Comparison of ENCODE assay signal across 18 cellular contexts in the genomic region with DNA sequence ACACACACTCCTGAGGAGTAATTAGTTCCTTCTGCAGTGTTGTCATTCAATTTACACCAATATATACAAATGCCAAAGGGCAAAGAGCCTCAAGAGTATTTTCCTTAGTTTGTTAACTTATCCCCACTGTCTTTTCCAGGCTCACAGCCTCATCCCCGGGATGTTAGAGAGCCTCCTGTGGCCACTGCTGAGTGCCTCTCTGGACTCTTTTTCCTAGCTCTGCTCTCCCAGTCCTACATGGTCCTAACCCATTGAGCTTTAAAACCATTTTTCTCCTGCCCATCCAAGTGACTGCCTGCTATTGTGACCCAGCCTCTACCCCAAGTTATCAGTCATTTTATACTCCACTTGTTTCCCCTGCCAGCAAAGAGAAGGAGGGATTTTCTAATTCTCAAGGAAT. TPM values are rescaled to one million over a fixed set of nuclear protein-coding genes. Genes with fewer than 3 reads are reported as not detected.
DNase-seq lines count a peak whose midpoint lies in the region; ATAC-seq, FAIRE-seq and TF ChIP-seq lines count a peak whose summit lies in the region.
"Had no signal": no experiment of that assay in that cellular context is flagged by ENCODE, and none has a peak within 500 bp of the region (broad histone marks: within the 10 kb centered on the region; RNA-seq: fewer than 3 reads in every experiment).

No MANE protein-coding gene starts in this region.

- DNase-seq in A549 (ENCODE audit: low read depth in 1 of 2, low spot score in 1 of 2) (no peak), astrocyte (ENCODE audit: low read depth) (no peak), foreskin keratinocyte (no peak), nucleus accumbens (lab: John Stamatoyannopoulos, UW) (no peak), testis (no peak), OCI-M2 (lab: John Stamatoyannopoulos, UW; ENCODE audit: unreplicated experiment) (no peak)
- DNase-seq: AML-193; CD4-positive, CD25-positive, alpha-beta regulatory T cell; DMS53; GF-D8; GOT3; KG1 had no signal

- no peak overlapping the region for H3K9ac ChIP-seq in astrocyte (ENCODE audit: low read length)
- H3K9ac ChIP-seq: BLaER1 treated with 17β-estradiol and CSF1 and Interleukin-3, amounts not matched to agents 10 nM and 100 nM had no signal

- CTCF ChIA-PET in A549 (lab: Yijun Ruan, JAX) (no interaction called here), HEK293 (lab: Yijun Ruan, JAX) (interaction anchor here (0.6 kb wide), 1 partner anchor 1000 kb away, joined by 4 read pairs; no protein-coding TSS in a partner anchor)

- H3K4me3 Mint-ChIP-seq in astrocyte (ENCODE audit: unreplicated experiment), result no peak overlapping the region
- H3K4me3 Mint-ChIP-seq: CD4-positive, CD25-positive, alpha-beta regulatory T cell; IgD-negative memory B cell had no signal

- ATAC-seq in A549, result peak; percentile 26 to 43; a peak in 2 of 6 replicates
- ATAC-seq in foreskin keratinocyte, result peak; percentile 32

- H3K4me3 ChIP-seq in A549 (no peak overlapping the region), HEK293 (ENCODE audit: low read depth, low read length) (no peak overlapping the region), astrocyte (ENCODE audit: insufficient read depth, low read depth, low read length) (no peak overlapping the region), testis (no peak overlapping the region)
- H3K4me3 ChIP-seq: BLaER1 treated with 17β-estradiol and CSF1 and Interleukin-3, amounts not matched to agents 10 nM and 100 nM; HAP-1 had no signal

- no peaks in the 10 kb centered on the region for H3K9me3 ChIP-seq in A549
- H3K9me3 ChIP-seq in HEK293 (ENCODE audit: control insufficient read depth, insufficient read depth, low read depth, low read length), result no peaks in the 10 kb centered on the region
- no peaks in the 10 kb centered on the region for H3K9me3 ChIP-seq in astrocyte (ENCODE audit: insufficient read depth, low read depth, low read length)
- no peaks in the 10 kb centered on the region for H3K9me3 ChIP-seq in testis
- H3K9me3 ChIP-seq: BLaER1 treated with 17β-estradiol and CSF1 and Interleukin-3, amounts not matched to agents 10 nM and 100 nM; HAP-1 had no signal

- H3K4me1 Mint-ChIP-seq in astrocyte (ENCODE audit: low read depth, unreplicated experiment), result no peaks in the 10 kb centered on the region
- H3K4me1 Mint-ChIP-seq: CD4-positive, CD25-positive, alpha-beta regulatory T cell; IgD-negative memory B cell had no signal

- no peak for TF ChIP-seq CTCF in A549 (IDR thresholded peaks at IDR 0.05)
- no peak for TF ChIP-seq CTCF in HEK293 (tag by site-specific recombination; IDR thresholded peaks at IDR 0.05)
- peak; percentile 12 for TF ChIP-seq CTCF in astrocyte (IDR thresholded peaks at IDR 0.05; ENCODE audit: insufficient read depth, low read depth, low read length)
- TF ChIP-seq CTCF in foreskin keratinocyte (conservative IDR thresholded peaks at IDR 0.05), result no peak
- no peak for TF ChIP-seq CTCF in testis (IDR thresholded peaks at IDR 0.05)

- H3K36me3 ChIP-seq in HEK293 (ENCODE audit: control insufficient read depth in 2 of 2, insufficient read depth in 1 of 2, low read length in 2 of 2), result no peaks in the 10 kb centered on the region
- H3K36me3 ChIP-seq in astrocyte (ENCODE audit: insufficient read depth, low read length), result no peaks in the 10 kb centered on the region
- H3K36me3 ChIP-seq in testis (ENCODE audit: low read depth, missing control alignments), result no peaks in the 10 kb centered on the region
- H3K36me3 ChIP-seq: BLaER1 treated with 17β-estradiol and CSF1 and Interleukin-3, amounts not matched to agents 10 nM and 100 nM; HAP-1 had no signal

- TF ChIP-seq RAD21 in A549 (conservative IDR thresholded peaks at IDR 0.05 in 1 of 2, IDR thresholded peaks at IDR 0.05 in 1 of 2), result no peak

- H4K20me1 ChIP-seq in astrocyte (ENCODE audit: insufficient read depth, low read length), result no peaks in the 10 kb centered on the region
- H4K20me1 ChIP-seq: BLaER1 treated with 17β-estradiol and CSF1 and Interleukin-3, amounts not matched to agents 10 nM and 100 nM had no signal

- H3K9me3 Mint-ChIP-seq in astrocyte (ENCODE audit: unreplicated experiment), result no peaks in the 10 kb centered on the region

- H3K36me3 Mint-ChIP-seq in astrocyte (ENCODE audit: low read depth, unreplicated experiment), result no peaks in the 10 kb centered on the region
- H3K36me3 Mint-ChIP-seq: CD4-positive, CD25-positive, alpha-beta regulatory T cell; IgD-negative memory B cell had no signal

- no peaks in the 10 kb centered on the region for H3K27me3 Mint-ChIP-seq in astrocyte (ENCODE audit: low read depth, unreplicated experiment)

- H3K4me1 ChIP-seq in A549 (no peaks in the 10 kb centered on the region), HEK293 (ENCODE audit: control insufficient read depth, insufficient read depth, low read length) (no peaks in the 10 kb centered on the region), astrocyte (ENCODE audit: insufficient read depth, low read length) (peaks cover 4% of the 10 kb centered on the region), foreskin keratinocyte (no peaks in the 10 kb centered on the region), testis (no peaks in the 10 kb centered on the region)
- H3K4me1 ChIP-seq: HAP-1 had no signal

- H3K79me2 ChIP-seq in astrocyte (ENCODE audit: insufficient read depth, low read length), result no peaks in the 10 kb centered on the region

- H3K27me3 ChIP-seq in astrocyte (ENCODE audit: insufficient read depth, low read length), result no peaks in the 10 kb centered on the region
- H3K27me3 ChIP-seq in foreskin keratinocyte, result peaks cover 5% of the 10 kb centered on the region
- H3K27me3 ChIP-seq in testis, result no peaks in the 10 kb centered on the region
- H3K27me3 ChIP-seq: BLaER1 treated with 17β-estradiol and CSF1 and Interleukin-3, amounts not matched to agents 10 nM and 100 nM had no signal

- FAIRE-seq in A549 (lab: Jason Lieb, UNC) (no peak), astrocyte (lab: Jason Lieb, UNC) (no peak)
- FAIRE-seq: GM18507 had no signal

- no peak overlapping the region for H3K27ac ChIP-seq in A549
- no peak overlapping the region for H3K27ac ChIP-seq in HEK293 (ENCODE audit: extremely low read depth, low read depth, low read length)
- peak overlapping the region; percentile 12 for H3K27ac ChIP-seq in astrocyte (ENCODE audit: low read depth, low read length)
- no peak overlapping the region for H3K27ac ChIP-seq in foreskin keratinocyte
- H3K27ac ChIP-seq in testis, result no peak overlapping the region
- H3K27ac ChIP-seq: 22Rv1; BLaER1 treated with 17β-estradiol and CSF1 and Interleukin-3, amounts not matched to agents 10 nM and 100 nM had no signal

- H2AFZ ChIP-seq in astrocyte (ENCODE audit: low read depth, low read length), result no peak overlapping the region

- no peak overlapping the region for H3K27ac Mint-ChIP-seq in astrocyte (ENCODE audit: unreplicated experiment)
- H3K27ac Mint-ChIP-seq: CD4-positive, CD25-positive, alpha-beta regulatory T cell had no signal

- WGBS in A549 (ENCODE audit: missing lambda C conversion rate), result 0% methylated on average over 1 of the region's 1 CpG
- 73 to 77% methylated on average over 1 of the region's 1 CpG for WGBS in testis, 2 donors

- H3K4me2 ChIP-seq in A549 (no peak overlapping the region), astrocyte (ENCODE audit: low read length) (peak overlapping the region; percentile 28)

- TF ChIP-seq POLR2A in A549 (IDR thresholded peaks at IDR 0.05; ENCODE audit: low read length), result no peak
- no peak for TF ChIP-seq POLR2A in testis (IDR thresholded peaks at IDR 0.05)

- POLR2A ChIA-PET in A549 (lab: Yijun Ruan, JAX) (no interaction called here), HEK293 (lab: Yijun Ruan, JAX) (no interaction called here)

- intact Hi-C loops in testis (cut with DNase I; ENCODE audit: low total_unique reads), result no loop called here

- no peak for TF ChIP-seq EP300 in A549 (IDR thresholded peaks at IDR 0.05)

TF ChIP-seq in A549, 52 proteins besides CTCF, POLR2A, EP300 and RAD21:
- TF ChIP-seq HOXA7 (CRISPR knock-in tag; IDR thresholded peaks at IDR 0.05), result no peak
- no peak for TF ChIP-seq CHD4 (IDR thresholded peaks at IDR 0.05; ENCODE audit: borderline replicate concordance)
- no peak for TF ChIP-seq GATA3 (IDR thresholded peaks at IDR 0.05; ENCODE audit: borderline replicate concordance)
- no peak for TF ChIP-seq BHLHE40 (IDR thresholded peaks at IDR 0.05; ENCODE audit: low read depth, low read length)

TF ChIP-seq in HEK293, 187 proteins besides CTCF, POLR2A, EP300 and RAD21:
- TF ChIP-seq ZNF501 (tag by site-specific recombination; IDR thresholded peaks at IDR 0.05) (no peak), GLIS1 (tag by site-specific recombination; IDR thresholded peaks at IDR 0.05) (no peak), ZNF354C (tag by site-specific recombination; IDR thresholded peaks at IDR 0.05; ENCODE audit: borderline replicate concordance, low read depth) (no peak), SETDB1 (IDR thresholded peaks at IDR 0.05; ENCODE audit: insufficient read length, low read length) (peak; percentile 32)
- TF ChIP-seq, protein P1, sequence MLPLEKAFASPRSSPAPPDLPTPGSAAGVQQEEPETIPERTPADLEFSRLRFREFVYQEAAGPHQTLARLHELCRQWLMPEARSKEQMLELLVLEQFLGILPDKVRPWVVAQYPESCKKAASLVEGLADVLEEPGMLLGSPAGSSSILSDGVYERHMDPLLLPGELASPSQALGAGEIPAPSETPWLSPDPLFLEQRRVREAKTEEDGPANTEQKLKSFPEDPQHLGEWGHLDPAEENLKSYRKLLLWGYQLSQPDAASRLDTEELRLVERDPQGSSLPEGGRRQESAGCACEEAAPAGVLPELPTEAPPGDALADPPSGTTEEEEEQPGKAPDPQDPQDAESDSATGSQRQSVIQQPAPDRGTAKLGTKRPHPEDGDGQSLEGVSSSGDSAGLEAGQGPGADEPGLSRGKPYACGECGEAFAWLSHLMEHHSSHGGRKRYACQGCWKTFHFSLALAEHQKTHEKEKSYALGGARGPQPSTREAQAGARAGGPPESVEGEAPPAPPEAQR (tag by site-specific recombination; IDR thresholded peaks at IDR 0.05), result no peak

RNA-seq across cellular contexts. Expression of gene TTC29, which starts 23.5 kb away (rescaled TPM):
- polyA plus RNA-seq in A549 (2011; rRNA removed) (not detected in 2 replicates), A549 (2017; fragmentation: RNase III; extraction: RNeasy Plus Mini Kit Qiagen cat#74134 plus additional on column Dnase treatment) (not detected in 3 replicates), foreskin keratinocyte (not detected in 2 replicates), testis (ENCODE audit: insufficient read depth, low read depth, low replicate concordance) (165 TPM)
- polyA plus RNA-seq in A549 (2012; cell fraction: cytosol; rRNA removed), result not detected in 2 replicates
- not detected in 2 replicates for polyA plus RNA-seq in A549 (2012; cell fraction: nucleus; rRNA removed)
- not detected in 2 replicates for polyA minus RNA-seq in A549 (2011; rRNA and poly(A)+ RNA removed)
- total RNA-seq in astrocyte (not detected in 2 replicates), foreskin keratinocyte (not detected in 2 replicates), testis (10 to 100 TPM; 27.4 to 68.0 TPM)
- total RNA-seq: CD4-positive, CD25-positive, alpha-beta regulatory T cell had no signal
- polyA plus RNA-seq: CD4-positive, CD25-positive, alpha-beta regulatory T cell; IgD-negative memory B cell had no signal

Comparison
In these comparisons a context has a peak if more than half of its experiments do, and no peak if none do; other contexts are left out.
1. RNA of gene TTC29, which starts 23.5 kb away (total RNA-seq): 27.4 to 68.0 TPM in testis; not detected in astrocyte and not detected in foreskin keratinocyte; every median in the first group is over 10 times any median in the second.